Comparison of ENCODE assay signal across 30 cellular contexts in the genomic region with DNA sequence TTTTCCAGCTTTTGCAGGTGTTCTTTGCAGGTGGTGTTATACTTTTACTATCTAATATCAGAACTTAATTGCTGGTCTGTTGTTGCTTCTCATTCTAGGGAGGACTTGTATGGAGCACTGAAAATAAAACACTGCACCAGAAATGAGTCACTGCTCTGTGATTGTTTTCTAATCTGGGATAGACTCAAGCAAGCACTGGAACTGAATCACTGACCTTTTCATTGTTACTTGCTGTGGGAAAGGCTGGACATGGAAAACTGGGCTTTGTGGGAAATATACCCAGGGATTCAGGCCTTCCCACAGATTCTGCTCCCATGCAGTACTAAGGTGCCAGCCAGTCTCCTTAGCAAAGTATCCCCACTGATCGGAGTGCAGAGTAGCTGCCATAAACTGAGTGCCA.
"Had no signal": no experiment of that assay in that cellular context is flagged by ENCODE, and none has a peak within 500 bp of the region (broad histone marks: within the 10 kb centered on the region; RNA-seq: fewer than 3 reads in every experiment).

No MANE protein-coding gene starts in this region.

- FAIRE-seq: astrocyte, TTC549 had no signal

- H3K27me3 ChIP-seq: SJSA1 had no signal

- H3K4me3 ChIP-seq: SJSA1 had no signal

- H3K4me3 Mint-ChIP-seq: activated CD4-positive, alpha-beta T cell treated with anti-CD3 and anti-CD28 coated beads, Interleukin-2, amount 10 ng/mL, durations not matched to agents 24 days and 14 days; activated CD8-positive, alpha-beta T cell treated with anti-CD3 and anti-CD28 coated beads for 36 hours; activated naive CD4-positive, alpha-beta T cell treated with anti-CD3 and anti-CD28 coated beads, Interleukin-2, amount 50 U/mL, for 24 hours; activated naive CD8-positive, alpha-beta T cell treated with anti-CD3 and anti-CD28 coated beads, Interleukin-2, amount 10 ng/mL, durations not matched to agents 7 days and 5 days; activated T-cell treated with anti-CD3 and anti-CD28 coated beads, Interleukin-2, amount 50 U/mL, for 72 hours; activated T-helper 17 cell treated with anti-CD3 and anti-CD28 coated beads, Interleukin-2, amount 50 U/mL, for 72 hours; brain; T-helper 1 cell treated with Interleukin-12 subunit alpha and Interleukin-12 subunit beta and Interleukin-4 antibody, amounts not matched to agents 30 μg/mL and 1 μg/mL, for 36 hours; T-helper 2 cell treated with Interferon-gamma antibody and Interleukin-4, amounts not matched to agents 5 μg/mL and 100 μg/mL, for 36 hours had no signal

- DNase-seq: activated CD4-positive, alpha-beta T cell treated with anti-CD3 and anti-CD28 coated beads, Interleukin-2, amount 10 ng/mL, durations not matched to agents 24 days and 14 days; activated CD4-positive, alpha-beta T cell treated with anti-CD3 and anti-CD28 coated beads, Interleukin-2, amount 50 U/mL, for 4 hours; activated CD8-positive, alpha-beta T cell treated with anti-CD3 and anti-CD28 coated beads for 36 hours; activated gamma-delta T cell; activated naive CD4-positive, alpha-beta T cell treated with Interleukin-2 at 50 U/mL for 16 hours; activated naive CD8-positive, alpha-beta T cell treated with anti-CD3 and anti-CD28 coated beads, Interleukin-2, amount 10 ng/mL, durations not matched to agents 7 days and 5 days; activated T-cell treated with anti-CD3 and anti-CD28 coated beads, Interleukin-2, amount 50 U/mL, for 1 hour; activated T-cell treated with anti-CD3 and anti-CD28 coated beads, Interleukin-2, amount 50 U/mL, for 72 hours; central memory CD4-positive, alpha-beta T cell; Kasumi-1; KG1; MM.1S; MV-4-11; NCI-H1092; NCI-H1436 treated with DMSO at 0.1 percent for 48 hours; NCI-H1694 treated with DMSO at 0.1 percent for 48 hours; NCI-H2029; NCI-H345; NCI-H524 treated with DMSO at 0.1 percent for 48 hours; SHP77 treated with DMSO at 0.1 percent for 48 hours; SK-N-SH had no signal

- H3K27me3 Mint-ChIP-seq: activated CD4-positive, alpha-beta T cell treated with anti-CD3 and anti-CD28 coated beads, Interleukin-2, amount 10 ng/mL, durations not matched to agents 24 days and 14 days; activated CD8-positive, alpha-beta T cell treated with anti-CD3 and anti-CD28 coated beads for 36 hours; activated naive CD4-positive, alpha-beta T cell treated with anti-CD3 and anti-CD28 coated beads, Interleukin-2, amount 50 U/mL, for 24 hours; activated naive CD8-positive, alpha-beta T cell treated with anti-CD3 and anti-CD28 coated beads, Interleukin-2, amount 10 ng/mL, durations not matched to agents 7 days and 5 days; activated T-helper 17 cell treated with anti-CD3 and anti-CD28 coated beads, Interleukin-2, amount 50 U/mL, for 72 hours had no signal

- H3K36me3 Mint-ChIP-seq: activated naive CD4-positive, alpha-beta T cell treated with anti-CD3 and anti-CD28 coated beads, Interleukin-2, amount 50 U/mL, for 24 hours; activated naive CD8-positive, alpha-beta T cell treated with anti-CD3 and anti-CD28 coated beads, Interleukin-2, amount 10 ng/mL, durations not matched to agents 7 days and 5 days had no signal

- H3K27ac Mint-ChIP-seq: activated CD4-positive, alpha-beta T cell treated with anti-CD3 and anti-CD28 coated beads, Interleukin-2, amount 10 ng/mL, durations not matched to agents 24 days and 14 days; activated CD8-positive, alpha-beta T cell treated with anti-CD3 and anti-CD28 coated beads for 36 hours; activated naive CD4-positive, alpha-beta T cell treated with anti-CD3 and anti-CD28 coated beads, Interleukin-2, amount 50 U/mL, for 24 hours; activated naive CD8-positive, alpha-beta T cell treated with anti-CD3 and anti-CD28 coated beads, Interleukin-2, amount 10 ng/mL, durations not matched to agents 7 days and 5 days; activated T-cell treated with anti-CD3 and anti-CD28 coated beads, Interleukin-2, amount 50 U/mL, for 72 hours; activated T-helper 17 cell treated with anti-CD3 and anti-CD28 coated beads, Interleukin-2, amount 50 U/mL, for 72 hours; T-helper 1 cell treated with Interleukin-12 subunit alpha and Interleukin-12 subunit beta and Interleukin-4 antibody, amounts not matched to agents 30 μg/mL and 1 μg/mL, for 36 hours; T-helper 2 cell treated with Interferon-gamma antibody and Interleukin-4, amounts not matched to agents 5 μg/mL and 100 μg/mL, for 36 hours had no signal

- H3K36me3 ChIP-seq: SJSA1 had no signal

- H3K4me1 Mint-ChIP-seq: activated CD4-positive, alpha-beta T cell treated with anti-CD3 and anti-CD28 coated beads, Interleukin-2, amount 10 ng/mL, durations not matched to agents 24 days and 14 days; activated naive CD4-positive, alpha-beta T cell treated with anti-CD3 and anti-CD28 coated beads, Interleukin-2, amount 50 U/mL, for 24 hours; activated naive CD8-positive, alpha-beta T cell treated with anti-CD3 and anti-CD28 coated beads, Interleukin-2, amount 10 ng/mL, durations not matched to agents 7 days and 5 days; activated T-helper 17 cell treated with anti-CD3 and anti-CD28 coated beads, Interleukin-2, amount 50 U/mL, for 72 hours; brain had no signal

- ATAC-seq: activated CD8-positive, alpha-beta T cell treated with anti-CD3 and anti-CD28 coated beads for 36 hours; activated T-cell treated with anti-CD3 and anti-CD28 coated beads, Interleukin-2, amount 50 U/mL, for 72 hours; activated T-helper 17 cell treated with anti-CD3 and anti-CD28 coated beads, Interleukin-2, amount 50 U/mL, for 72 hours; Panc1 had no signal
